14 cellular contexts compared by ENCODE assay signal in genomic region chr20:4875578-4876067, GRCh38. TPM values are rescaled to one million over a fixed set of nuclear protein-coding genes. Genes with fewer than 3 reads are reported as not detected.
DNase-seq lines count a peak whose midpoint lies in the region; ATAC-seq and TF ChIP-seq lines count a peak whose summit lies in the region.
"Had no signal": no experiment of that assay in that cellular context is flagged by ENCODE, and none has a peak within 500 bp of the region (broad histone marks: within the 10 kb centered on the region; RNA-seq: fewer than 3 reads in every experiment).

No MANE protein-coding gene starts in this region.

- CTCF ChIA-PET in WTC11 (lab: Charles Lee): no interaction called here

- intact Hi-C loops in Right ventricle myocardium inferior (cut with DNase I) (no loop called here), cardiac septum (cut with DNase I) (no loop called here)

- TF ChIP-seq CTCF in WTC11 (IDR thresholded peaks at IDR 0.05) (no peak), endothelial cell (IDR thresholded peaks at IDR 0.05; ENCODE audit: unreplicated experiment) (no peak)

- POLR2A ChIA-PET in WTC11 (lab: Charles Lee): no interaction called here

- no peaks in the 10 kb centered on the region for H3K9me3 Mint-ChIP-seq in WTC11
- no peaks in the 10 kb centered on the region for H3K9me3 Mint-ChIP-seq in stimulated activated memory B cell treated with anti-CD40 and anti-IgM and Interleukin-4, amounts not matched to agents 10 μg/mL and 1 μg/mL and 100 μg/mL, for 72 hours
- no peaks in the 10 kb centered on the region for H3K9me3 Mint-ChIP-seq in endothelial cell (ENCODE audit: unreplicated experiment)

- DNase-seq in Right ventricle myocardium inferior (ENCODE audit: missing footprints) (no peak), cardiac septum (ENCODE audit: low spot score) (no peak), NCI-H2171 (lab: John Stamatoyannopoulos, UW) (peak; percentile 96), WTC11 (ENCODE audit: low spot score) (no peak), endothelial cell (ENCODE audit: low spot score) (no peak)
- DNase-seq in stimulated activated CD8-positive, alpha-beta memory T cell treated with anti-CD3 and anti-CD28 coated beads, Interleukin-4, amount 100 ng/mL, for 48 hours: no peak
- DNase-seq: 8988T; activated CD4-positive, alpha-beta T cell treated with anti-CD3 and anti-CD28 coated beads, Interleukin-2, amount 50 U/mL, for 1 hour; midbrain; upper lobe of right lung had no signal

- no peak overlapping the region for H3K4me3 Mint-ChIP-seq in WTC11
- H3K4me3 Mint-ChIP-seq in stimulated activated memory B cell treated with anti-CD40 and anti-IgM and Interleukin-4, amounts not matched to agents 10 μg/mL and 1 μg/mL and 100 μg/mL, for 72 hours: no peak overlapping the region
- no peak overlapping the region for H3K4me3 Mint-ChIP-seq in endothelial cell (ENCODE audit: unreplicated experiment)
- H3K4me3 Mint-ChIP-seq: activated naive CD8-positive, alpha-beta T cell had no signal

- H3K27ac Mint-ChIP-seq in WTC11 (peak overlapping the region; percentile 29), endothelial cell (ENCODE audit: unreplicated experiment) (no peak overlapping the region)
- H3K27ac Mint-ChIP-seq in stimulated activated memory B cell treated with anti-CD40 and anti-IgM and Interleukin-4, amounts not matched to agents 10 μg/mL and 1 μg/mL and 100 μg/mL, for 72 hours: peak overlapping the region; percentile 79
- H3K27ac Mint-ChIP-seq: activated naive CD8-positive, alpha-beta T cell had no signal

- ATAC-seq in Right ventricle myocardium inferior (peak; percentile 69), WTC11 (no peak), HG03196 (IDR thresholded peaks at IDR 0.05; ENCODE audit: unreplicated experiment) (no peak)
- peak; percentile 64 for ATAC-seq in stimulated activated memory B cell treated with anti-CD40 and anti-IgM and Interleukin-4, amounts not matched to agents 10 μg/mL and 1 μg/mL and 100 μg/mL, for 72 hours
- ATAC-seq: SK-N-SH treated with all-trans-retinoic acid at 6 μM for 48 hours, upper lobe of right lung had no signal

- no peaks in the 10 kb centered on the region for H3K27me3 Mint-ChIP-seq in WTC11 (ENCODE audit: low read depth)
- H3K27me3 Mint-ChIP-seq in stimulated activated memory B cell treated with anti-CD40 and anti-IgM and Interleukin-4, amounts not matched to agents 10 μg/mL and 1 μg/mL and 100 μg/mL, for 72 hours: no peaks in the 10 kb centered on the region
- H3K27me3 Mint-ChIP-seq in endothelial cell (ENCODE audit: unreplicated experiment): no peaks in the 10 kb centered on the region
- H3K27me3 Mint-ChIP-seq: activated naive CD8-positive, alpha-beta T cell had no signal

- H3K4me1 Mint-ChIP-seq in WTC11 (no peaks in the 10 kb centered on the region), endothelial cell (ENCODE audit: unreplicated experiment) (peaks cover 14% of the 10 kb centered on the region)
- peaks cover 16% of the 10 kb centered on the region for H3K4me1 Mint-ChIP-seq in stimulated activated memory B cell treated with anti-CD40 and anti-IgM and Interleukin-4, amounts not matched to agents 10 μg/mL and 1 μg/mL and 100 μg/mL, for 72 hours

- peaks cover 4% of the 10 kb centered on the region; the same call in 1 of the 2 replicates for H3K36me3 Mint-ChIP-seq in WTC11
- H3K36me3 Mint-ChIP-seq in stimulated activated memory B cell treated with anti-CD40 and anti-IgM and Interleukin-4, amounts not matched to agents 10 μg/mL and 1 μg/mL and 100 μg/mL, for 72 hours: peaks cover 67% of the 10 kb centered on the region
- H3K36me3 Mint-ChIP-seq in endothelial cell (ENCODE audit: low read depth, unreplicated experiment): peaks cover 30% of the 10 kb centered on the region

TF ChIP-seq in WTC11, 78 proteins besides CTCF, POLR2A, EP300 and RAD21 (continues in another document):
- TF ChIP-seq ZNF281 (CRISPR knock-in tag; IDR thresholded peaks at IDR 0.05): no peak
- no peak for TF ChIP-seq ATF1 (CRISPR knock-in tag; IDR thresholded peaks at IDR 0.05)
- TF ChIP-seq USF2 (CRISPR knock-in tag; IDR thresholded peaks at IDR 0.05): no peak
- TF ChIP-seq SP1 (CRISPR knock-in tag; conservative IDR thresholded peaks at IDR 0.05): no peak
- no peak for TF ChIP-seq ZBTB43 (CRISPR knock-in tag; IDR thresholded peaks at IDR 0.05)
- no peak for TF ChIP-seq AR (CRISPR knock-in tag; IDR thresholded peaks at IDR 0.05)
- TF ChIP-seq RORB (CRISPR knock-in tag; IDR thresholded peaks at IDR 0.05): no peak
- no peak for TF ChIP-seq ZNF671 (CRISPR knock-in tag; IDR thresholded peaks at IDR 0.05)

RNA-seq across cellular contexts. Expression of gene RASSF2, which starts 52.2 kb away (rescaled TPM):
- 4.5 TPM for total RNA-seq in Right ventricle myocardium inferior
- 2.5 TPM for total RNA-seq in cardiac septum
- 7.4 to 8.6 TPM (median 8.4 TPM) in 3 replicates for total RNA-seq in WTC11 (2021)
- total RNA-seq in endothelial cell (ENCODE audit: unreplicated experiment): 229 TPM

Comparison
In these comparisons a context has a peak if more than half of its experiments do, and no peak if none do; other contexts are left out.
1. ATAC-seq: peak in Right ventricle myocardium inferior (single experiment) and stimulated activated memory B cell treated with anti-CD40 and anti-IgM and Interleukin-4, amounts not matched to agents 10 μg/mL and 1 μg/mL and 100 μg/mL, for 72 hours (single experiment); none in WTC11 (single experiment) and HG03196 (single experiment).
2. RNA of gene RASSF2, which starts 52.2 kb away (total RNA-seq): 229 TPM in endothelial cell (single experiment); 7.4 to 8.6 TPM in WTC11, 4.5 TPM in Right ventricle myocardium inferior (single experiment) and 2.5 TPM in cardiac septum (single experiment); every median in the first group is over 10 times any median in the second.